ENCODE assay signal across 10 cellular contexts in genomic region chr1:182721525-182721924, GRCh38. TPM values are rescaled to one million over a fixed set of nuclear protein-coding genes. Genes with fewer than 3 reads are reported as not detected.
"Had no signal": no experiment of that assay in that cellular context is flagged by ENCODE, and none has a peak within 500 bp of the region (broad histone marks: within the 10 kb centered on the region; RNA-seq: fewer than 3 reads in every experiment).

No MANE protein-coding gene starts in this region.

- H3K4me1 ChIP-seq: HAP-1 had no signal

- H3K27ac ChIP-seq: GM23248, HL-60 had no signal

- H2AFZ ChIP-seq: GM23248 had no signal

- H3K36me3 ChIP-seq: HAP-1 had no signal

- H3K9me3 ChIP-seq: HAP-1 had no signal

- ATAC-seq: HCT116, HepG2 had no signal

- DNase-seq: GM23248, GOT3, H7, HFFc6 had no signal

- H3K9me3 Mint-ChIP-seq: HFFc6, IgD-negative memory B cell had no signal

- H3K36me3 Mint-ChIP-seq: IgD-negative memory B cell had no signal

- H3K27ac Mint-ChIP-seq: HFFc6, IgD-negative memory B cell had no signal

- H3K4me3 ChIP-seq: GM23248, HAP-1 had no signal

- H3K4me3 Mint-ChIP-seq: HFFc6, IgD-negative memory B cell had no signal

RNA-seq across cellular contexts. Expression of gene RGS8, which starts 37.1 kb away (rescaled TPM):
- total RNA-seq: GM23248, H4, HepG2, HFFc6 had no signal
- polyA plus RNA-seq: GM23248, HepG2, IgD-negative memory B cell had no signal
